12 cellular contexts compared by ENCODE assay signal in the genomic region with DNA sequence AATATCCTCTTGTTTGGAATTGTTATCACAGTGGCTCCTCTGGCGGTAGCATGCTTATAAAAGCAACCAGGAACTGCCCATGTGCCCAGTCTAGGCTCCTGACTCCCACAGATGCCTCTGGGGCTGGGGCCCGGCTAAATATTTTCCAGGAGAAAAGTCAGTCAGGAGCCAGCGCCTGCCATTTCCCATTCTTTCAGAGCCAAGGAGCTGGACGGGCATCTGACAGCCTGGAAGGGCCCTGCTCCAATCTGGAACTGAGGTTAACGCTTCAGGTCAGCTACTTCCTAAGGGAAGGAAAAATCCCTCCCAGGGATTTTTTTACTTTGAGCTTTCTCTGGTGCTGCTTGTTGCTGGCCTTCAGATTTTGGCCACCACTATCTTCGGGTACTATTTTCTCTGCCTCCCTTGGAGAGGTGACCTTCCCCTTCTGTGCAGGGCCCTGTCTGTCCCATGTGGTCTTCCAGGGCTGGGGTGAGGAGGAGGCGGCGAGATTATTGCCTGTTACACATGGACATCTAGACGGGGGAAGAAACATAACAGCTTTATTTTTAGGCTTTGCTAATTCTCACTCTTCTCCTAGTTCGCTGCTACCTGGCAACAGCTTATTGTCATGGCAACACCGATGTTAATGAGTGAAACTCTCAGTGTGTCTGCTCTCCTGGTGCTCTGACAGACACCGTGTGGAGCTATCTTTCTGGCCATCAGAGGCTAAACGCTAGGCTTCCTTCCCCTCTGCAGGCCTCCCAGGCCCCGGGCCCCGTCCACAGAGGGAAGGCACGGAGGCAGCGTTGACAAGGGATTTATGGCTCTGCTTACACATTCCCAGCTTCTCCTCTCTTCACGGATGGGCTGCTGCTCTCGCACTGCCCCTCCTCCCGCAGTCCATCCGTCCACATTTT.
DNase-seq lines count a peak whose midpoint lies in the region; ATAC-seq, FAIRE-seq and TF ChIP-seq lines count a peak whose summit lies in the region.
"Had no signal": no experiment of that assay in that cellular context is flagged by ENCODE, and none has a peak within 500 bp of the region (broad histone marks: within the 10 kb centered on the region; RNA-seq: fewer than 3 reads in every experiment).

No MANE protein-coding gene starts in this region.

- peak overlapping the region in 1 of 2 donors; percentile 52 for H3K27ac ChIP-seq in coronary artery
- H3K27ac ChIP-seq: tibial nerve had no signal

- no peak overlapping the region for H3K4me3 ChIP-seq in coronary artery
- H3K4me3 ChIP-seq: tibial nerve had no signal

- TF ChIP-seq CTCF in coronary artery (IDR thresholded peaks at IDR 0.05) = no peak

- peak; percentile 61 for FAIRE-seq in urothelium cell line (lab: Jason Lieb, UNC)
- FAIRE-seq: G401.6 had no signal

- no peak for ATAC-seq in HG02588 (IDR thresholded peaks at IDR 0.05; ENCODE audit: unreplicated experiment)
- no peak for ATAC-seq in HG02571 (IDR thresholded peaks at IDR 0.05; ENCODE audit: unreplicated experiment)
- ATAC-seq: naive thymus-derived CD4-positive, alpha-beta T cell had no signal

- peak; percentile 58 for DNase-seq in NCI-H748 (lab: John Stamatoyannopoulos, UW; ENCODE audit: unreplicated experiment)
- no peak for DNase-seq in NCI-H748 treated with DMSO at 0.1 percent for 48 hours (lab: John Stamatoyannopoulos, UW)
- DNase-seq in coronary artery (ENCODE audit: low spot score) = peak; percentile 67
- DNase-seq in medulla oblongata (ENCODE audit: extremely low spot score) = peak; percentile 44
- DNase-seq in urothelium cell line (ENCODE audit: low spot score) = no peak
- no peak for DNase-seq in activated CD4-positive, alpha-beta T cell treated with anti-CD3 and anti-CD28 coated beads for 4 hours
- DNase-seq: naive thymus-derived CD4-positive, alpha-beta T cell; NCI-H510A treated with DMSO at 0.1 percent for 48 hours had no signal

Comparison
In these comparisons a context has a peak if more than half of its experiments do, and no peak if none do; other contexts are left out.
1. DNase-seq: peak in NCI-H748 (single experiment), coronary artery (single experiment) and medulla oblongata (single experiment); none in NCI-H748 treated with DMSO at 0.1 percent for 48 hours (single experiment), urothelium cell line (single experiment) and activated CD4-positive, alpha-beta T cell treated with anti-CD3 and anti-CD28 coated beads for 4 hours (0 of 2).